ENCODE assay signal across 14 cellular contexts in the genomic region with DNA sequence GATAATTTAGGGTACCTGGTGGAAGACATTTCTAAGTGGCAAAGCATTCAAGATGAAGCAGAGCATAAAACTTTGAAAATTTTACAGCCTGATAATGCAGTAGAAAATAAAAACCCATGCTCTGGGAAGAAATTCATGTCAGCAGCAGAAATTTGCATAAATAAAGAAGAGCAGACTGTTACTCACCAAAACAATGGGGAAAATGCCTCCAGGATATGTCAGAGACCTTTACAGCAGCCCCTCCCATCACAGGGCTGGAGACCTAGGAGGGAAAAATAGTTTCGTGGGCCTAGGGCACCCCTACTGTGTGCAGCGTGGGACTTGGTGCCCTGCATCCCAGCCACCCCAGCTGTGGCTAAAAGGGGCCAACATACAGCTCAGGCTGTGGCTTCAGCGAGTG. TPM values are rescaled to one million over a fixed set of nuclear protein-coding genes. Genes with fewer than 3 reads are reported as not detected.
DNase-seq lines count a peak whose midpoint lies in the region; ATAC-seq and TF ChIP-seq lines count a peak whose summit lies in the region.
"Had no signal": no experiment of that assay in that cellular context is flagged by ENCODE, and none has a peak within 500 bp of the region (broad histone marks: within the 10 kb centered on the region; RNA-seq: fewer than 3 reads in every experiment).

No MANE protein-coding gene starts in this region.

- in situ Hi-C loops in HAP-1 (cut with MboI; ENCODE audit: low sequenced_read_pairs) (no loop called here), GM13977 (cut with MboI; ENCODE audit: low pct_unique_long_range_greater_than_20kb, low sequenced_read_pairs, unreplicated experiment) (no loop called here)

- no peaks in the 10 kb centered on the region for H3K27me3 ChIP-seq in HAP-1 (ENCODE audit: low read depth)
- no peaks in the 10 kb centered on the region; the same call in 1 of the 2 replicates for H3K27me3 ChIP-seq in SJSA1 (replicated peaks)

- intact Hi-C loops in activated T-helper 2 cell treated with anti-CD3 and anti-CD28 coated beads, Interferon-gamma antibody, Interleukin-2, Interleukin-4, amounts not matched to agents 10 μg/mL and 5 μg/mL and 100 μg/mL, durations not matched to agents 14 hours and 24 hours and 36 hours (cut with micrococcal nuclease), result no loop called here

- H3K9me3 ChIP-seq in HAP-1, result no peaks in the 10 kb centered on the region
- H3K9me3 ChIP-seq in SJSA1 (replicated peaks), result no peaks in the 10 kb centered on the region

- DNase-seq in HAP-1 (ENCODE audit: low spot score in 2 of 2) (peak; percentile 22 to 24), SJSA1 (ENCODE audit: low read depth in 1 of 2, low spot score in 2 of 2) (no peak), fibroblast of pulmonary artery (ENCODE audit: low read depth) (peak; percentile 15), GM13977 (ENCODE audit: low spot score) (no peak)
- DNase-seq in activated T-helper 2 cell treated with anti-CD3 and anti-CD28 coated beads, Interferon-gamma antibody, Interleukin-2, Interleukin-4, amounts not matched to agents 10 μg/mL and 5 μg/mL and 100 μg/mL, durations not matched to agents 14 hours and 24 hours and 36 hours (ENCODE audit: low spot score), result no peak
- DNase-seq: CD8-positive, alpha-beta T cell; COR-L47; H7; IMR-90; KBM-7 had no signal

- H3K36me3 ChIP-seq in HAP-1 (replicated peaks) (no peaks in the 10 kb centered on the region), SJSA1 (no peaks in the 10 kb centered on the region)

- no peaks in the 10 kb centered on the region for H3K36me3 Mint-ChIP-seq in activated T-helper 2 cell treated with anti-CD3 and anti-CD28 coated beads, Interferon-gamma antibody, Interleukin-2, Interleukin-4, amounts not matched to agents 10 μg/mL and 5 μg/mL and 100 μg/mL, durations not matched to agents 14 hours and 24 hours and 36 hours (ENCODE audit: low read depth)
- H3K36me3 Mint-ChIP-seq: CD8-positive, alpha-beta T cell had no signal

- H3K4me3 ChIP-seq in HAP-1, result no peak overlapping the region
- H3K4me3 ChIP-seq in SJSA1, result no peak overlapping the region
- H3K4me3 ChIP-seq in fibroblast of pulmonary artery (replicated peaks; ENCODE audit: low read depth, low read length), result no peak overlapping the region
- H3K4me3 ChIP-seq: GM12878 had no signal

- no peak overlapping the region for H3K4me3 Mint-ChIP-seq in activated T-helper 2 cell treated with anti-CD3 and anti-CD28 coated beads, Interferon-gamma antibody, Interleukin-2, Interleukin-4, amounts not matched to agents 10 μg/mL and 5 μg/mL and 100 μg/mL, durations not matched to agents 14 hours and 24 hours and 36 hours (ENCODE audit: low read depth)
- H3K4me3 Mint-ChIP-seq: CD14-positive monocyte; CD8-positive, alpha-beta T cell had no signal

- H3K9me3 Mint-ChIP-seq in activated T-helper 2 cell treated with anti-CD3 and anti-CD28 coated beads, Interferon-gamma antibody, Interleukin-2, Interleukin-4, amounts not matched to agents 10 μg/mL and 5 μg/mL and 100 μg/mL, durations not matched to agents 14 hours and 24 hours and 36 hours, result no peaks in the 10 kb centered on the region
- H3K9me3 Mint-ChIP-seq: CD8-positive, alpha-beta T cell had no signal

- no peak overlapping the region for H3K27ac Mint-ChIP-seq in activated T-helper 2 cell treated with anti-CD3 and anti-CD28 coated beads, Interferon-gamma antibody, Interleukin-2, Interleukin-4, amounts not matched to agents 10 μg/mL and 5 μg/mL and 100 μg/mL, durations not matched to agents 14 hours and 24 hours and 36 hours
- H3K27ac Mint-ChIP-seq: CD14-positive monocyte; CD8-positive, alpha-beta T cell had no signal

- H3K27ac ChIP-seq in SJSA1, result 0 out of 2 replicates have a peak overlapping the region, but pooled peaks have one; percentile 2

- H3K4me1 ChIP-seq in HAP-1 (peaks cover 9% of the 10 kb centered on the region), SJSA1 (replicated peaks) (peaks cover 38% of the 10 kb centered on the region)

- H3K27me3 Mint-ChIP-seq in activated T-helper 2 cell treated with anti-CD3 and anti-CD28 coated beads, Interferon-gamma antibody, Interleukin-2, Interleukin-4, amounts not matched to agents 10 μg/mL and 5 μg/mL and 100 μg/mL, durations not matched to agents 14 hours and 24 hours and 36 hours (ENCODE audit: low read depth), result peaks cover 66% of the 10 kb centered on the region

- no peak for TF ChIP-seq CTCF in fibroblast of pulmonary artery (IDR thresholded peaks at IDR 0.05; ENCODE audit: low read length, missing control alignments)
- TF ChIP-seq CTCF in GM13977 (IDR thresholded peaks at IDR 0.05; ENCODE audit: extremely low read depth, insufficient read depth, missing control alignments), result no peak

- no peak for ATAC-seq in activated CD4-positive, CD25-positive, alpha-beta regulatory T cell treated with anti-CD3 and anti-CD28 coated beads, Interleukin-2, amount 50 U/mL, for 24 hours
- ATAC-seq: CD8-positive, alpha-beta T cell; GM12878 had no signal

- peaks cover 5% of the 10 kb centered on the region for H3K4me1 Mint-ChIP-seq in activated T-helper 2 cell treated with anti-CD3 and anti-CD28 coated beads, Interferon-gamma antibody, Interleukin-2, Interleukin-4, amounts not matched to agents 10 μg/mL and 5 μg/mL and 100 μg/mL, durations not matched to agents 14 hours and 24 hours and 36 hours (ENCODE audit: low read depth)

RNA-seq across cellular contexts. Expression of gene DKK3, which starts 5.3 kb away (rescaled TPM):
- 572 and 807 TPM in 2 replicates for total RNA-seq in SJSA1 (2014; rRNA removed; shearing (Covaris generic))
- not detected in 2 replicates for total RNA-seq in activated T-helper 2 cell treated with anti-CD3 and anti-CD28 coated beads, Interferon-gamma antibody, Interleukin-2, Interleukin-4, amounts not matched to agents 10 μg/mL and 5 μg/mL and 100 μg/mL, durations not matched to agents 14 hours and 24 hours and 36 hours
- total RNA-seq: HT-29 had no signal

Comparison
In these comparisons a context has a peak if more than half of its experiments do, and no peak if none do; other contexts are left out.
1. DNase-seq: peak in HAP-1 (2 of 2) and fibroblast of pulmonary artery (single experiment); none in SJSA1 (0 of 2), GM13977 (single experiment) and activated T-helper 2 cell treated with anti-CD3 and anti-CD28 coated beads, Interferon-gamma antibody, Interleukin-2, Interleukin-4, amounts not matched to agents 10 μg/mL and 5 μg/mL and 100 μg/mL, durations not matched to agents 14 hours and 24 hours and 36 hours (single experiment).
2. RNA of gene DKK3, which starts 5.3 kb away (total RNA-seq): 572 to 807 TPM in SJSA1; not detected in activated T-helper 2 cell treated with anti-CD3 and anti-CD28 coated beads, Interferon-gamma antibody, Interleukin-2, Interleukin-4, amounts not matched to agents 10 μg/mL and 5 μg/mL and 100 μg/mL, durations not matched to agents 14 hours and 24 hours and 36 hours; every median in the first group is over 100 times any median in the second.